17 cellular contexts compared by ENCODE assay signal in genomic region chr12:37672655-37673260, GRCh38.
DNase-seq lines count a peak whose midpoint lies in the region; ATAC-seq and TF ChIP-seq lines count a peak whose summit lies in the region.
"Had no signal": no experiment of that assay in that cellular context is flagged by ENCODE, and none has a peak within 500 bp of the region (broad histone marks: within the 10 kb centered on the region; RNA-seq: fewer than 3 reads in every experiment).

No MANE protein-coding gene starts in this region.

- no peak overlapping the region for H3K9ac ChIP-seq in SU-DHL-6 (ENCODE audit: low read length)

- no peak overlapping the region for H3K27ac ChIP-seq in SU-DHL-6 (ENCODE audit: low read depth, low read length)
- H3K27ac ChIP-seq: heart left ventricle, left lung, transverse colon had no signal

- ATAC-seq in GM19324 (IDR thresholded peaks at IDR 0.05; ENCODE audit: low FRiP score, unreplicated experiment) = no peak
- no peak for ATAC-seq in HG03469 (IDR thresholded peaks at IDR 0.05; ENCODE audit: unreplicated experiment)
- ATAC-seq: activated T-cell treated with anti-CD3 and anti-CD28 coated beads, Interleukin-2, amount 50 U/mL, for 4 hours; heart left ventricle; left lung had no signal

- peak overlapping the region; percentile 42 for H2AFZ ChIP-seq in SU-DHL-6 (ENCODE audit: low read depth, low read length, severe bottlenecking)

- H3K79me2 ChIP-seq in SU-DHL-6 (ENCODE audit: insufficient read depth, low read length) = no peaks in the 10 kb centered on the region

- no peaks in the 10 kb centered on the region for H3K9me2 ChIP-seq in SU-DHL-6 (replicated peaks; ENCODE audit: insufficient read depth, low read length)

- no peaks in the 10 kb centered on the region for H3K36me3 ChIP-seq in SU-DHL-6 (ENCODE audit: low read length)
- H3K36me3 ChIP-seq: heart left ventricle, left lung, transverse colon had no signal

- H3K4me2 ChIP-seq in SU-DHL-6 (ENCODE audit: low read depth, low read length, poor library complexity, severe bottlenecking) = no peak overlapping the region

- no peaks in the 10 kb centered on the region for H3K9me3 ChIP-seq in SU-DHL-6 (ENCODE audit: insufficient read depth, low read length)

- H3K27me3 ChIP-seq in SU-DHL-6 (ENCODE audit: low read length) = no peaks in the 10 kb centered on the region
- H3K27me3 ChIP-seq: heart left ventricle, left lung, transverse colon had no signal

- no peaks in the 10 kb centered on the region for H4K20me1 ChIP-seq in SU-DHL-6 (ENCODE audit: low read depth, low read length)

- H3K4me3 ChIP-seq in SU-DHL-6 (ENCODE audit: insufficient read depth, low read length, poor library complexity, severe bottlenecking) = no peak overlapping the region
- H3K4me3 ChIP-seq: heart left ventricle, left lung, transverse colon had no signal

- in situ Hi-C loops in KBM-7 (cut with MboI; ENCODE audit: low pct_unique_long_range_greater_than_20kb, low sequenced_read_pairs) = no loop called here

- no peaks in the 10 kb centered on the region for H3F3A ChIP-seq in SU-DHL-6 (ENCODE audit: insufficient read depth)

- DNase-seq in DMS 273 (lab: John Stamatoyannopoulos, UW; ENCODE audit: unreplicated experiment) (peak; percentile 1), DMS 273 treated with DMSO at 0.1 percent for 48 hours (lab: John Stamatoyannopoulos, UW) (no peak), KBM-7 (peak; percentile 33), kidney tubule cell (ENCODE audit: low spot score) (peak; percentile 2), medulla oblongata (ENCODE audit: extremely low spot score) (no peak)
- DNase-seq: 8988T; activated B cell treated with CpG ODN at 0.5 μM for 24 hours; activated T-cell treated with anti-CD3 and anti-CD28 coated beads, Interleukin-2, amount 50 U/mL, for 4 hours; anterior cingulate cortex; DMS79; heart left ventricle; left lung; SIG-M5; transverse colon had no signal

- TF ChIP-seq CTCF in SU-DHL-6 (IDR thresholded peaks at IDR 0.05; ENCODE audit: insufficient read depth, low read length, poor library complexity, severe bottlenecking) = peak; percentile 33

Comparison
In these comparisons a context has a peak if more than half of its experiments do, and no peak if none do; other contexts are left out.
1. DNase-seq: peak in DMS 273 (single experiment), KBM-7 (single experiment) and kidney tubule cell (single experiment); none in DMS 273 treated with DMSO at 0.1 percent for 48 hours (single experiment) and medulla oblongata (single experiment).